In the genomic region with DNA sequence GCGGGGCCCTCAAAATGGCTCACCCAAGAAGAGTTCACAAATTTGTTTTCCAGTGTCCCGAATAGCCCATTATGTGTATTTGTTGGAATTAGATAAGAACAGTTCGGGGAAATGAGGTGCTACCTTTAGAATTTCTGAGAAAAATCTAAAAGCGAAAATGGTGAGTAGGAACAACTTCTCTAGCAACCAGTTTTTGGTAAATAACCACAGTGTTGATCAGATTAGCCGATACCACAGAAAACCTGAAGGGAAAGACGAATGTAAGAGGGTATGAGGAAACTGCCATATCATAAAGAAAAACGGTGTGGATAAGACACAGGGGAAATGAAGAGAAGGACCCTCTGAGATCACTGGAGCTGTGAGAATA, we compare ENCODE assay signal across 11 cellular contexts. TPM values are rescaled to one million over a fixed set of nuclear protein-coding genes. Genes with fewer than 3 reads are reported as not detected.
A peak's percentile ranks its signal among the peaks of the same experiment; 100 is the strongest.
DNase-seq lines count a peak whose midpoint lies in the region; ATAC-seq and TF ChIP-seq lines count a peak whose summit lies in the region.
"Had no signal": no experiment of that assay in that cellular context is flagged by ENCODE, and none has a peak within 500 bp of the region (broad histone marks: within the 10 kb centered on the region; RNA-seq: fewer than 3 reads in every experiment).

No MANE protein-coding gene starts in this region.

- H3K27me3 ChIP-seq in lower lobe of right lung (ENCODE audit: low read depth) (no peaks in the 10 kb centered on the region), transverse colon (no peaks in the 10 kb centered on the region)

- H3K4me1 ChIP-seq in lower lobe of right lung, result peaks cover 87% of the 10 kb centered on the region
- H3K4me1 ChIP-seq in transverse colon, result peaks cover 52 to 98% (median 58%) of the 10 kb centered on the region in 4 donors

- peak overlapping the region; percentile 88 for H3K27ac Mint-ChIP-seq in activated naive CD4-positive, alpha-beta T cell treated with anti-CD3 and anti-CD28 coated beads, Interleukin-2, amount 10 ng/mL, durations not matched to agents 7 days and 5 days
- peak overlapping the region; percentile 89 for H3K27ac Mint-ChIP-seq in activated T-helper 1 cell treated with anti-CD3 and anti-CD28 coated beads, Interleukin-12 subunit alpha, Interleukin-12 subunit beta, Interleukin-2, Interleukin-4 antibody, amounts not matched to agents 30 ng/mL and 10 ng/mL and 1 ng/mL, durations not matched to agents 14 hours and 24 hours and 36 hours

- no peak for DNase-seq in activated naive CD4-positive, alpha-beta T cell treated with anti-CD3 and anti-CD28 coated beads, Interleukin-2, amount 10 ng/mL, durations not matched to agents 7 days and 5 days
- DNase-seq in activated naive CD4-positive, alpha-beta T cell (lab: John Stamatoyannopoulos, UW), result no peak
- DNase-seq in activated T-helper 1 cell treated with anti-CD3 and anti-CD28 coated beads, Interleukin-12 subunit alpha, Interleukin-12 subunit beta, Interleukin-2, Interleukin-4 antibody, amounts not matched to agents 30 ng/mL and 10 ng/mL and 1 ng/mL, durations not matched to agents 14 hours and 24 hours and 36 hours (ENCODE audit: low spot score), result peak; percentile 25
- DNase-seq in lower lobe of right lung (no peak), transverse colon (no peak), epidermal melanocyte (ENCODE audit: insufficient read length, low spot score) (no peak), NCI-H82 treated with DMSO at 0.1 percent for 48 hours (lab: John Stamatoyannopoulos, UW; ENCODE audit: unreplicated experiment) (no peak), NCI-H2107 (lab: John Stamatoyannopoulos, UW) (no peak)
- DNase-seq: hippocampal formation, Kasumi-1, NCI-H2029 had no signal

- H3K4me3 ChIP-seq in lower lobe of right lung (no peak overlapping the region), transverse colon (no peak overlapping the region)

- no peak for TF ChIP-seq CTCF in lower lobe of right lung (IDR thresholded peaks at IDR 0.05)
- TF ChIP-seq CTCF in transverse colon (IDR thresholded peaks at IDR 0.05), result no peak

- 60 to 74% methylated on average over 4 to 7 of the region's 7 CpGs for WGBS in transverse colon (ENCODE audit: low coverage in 1 of 2), 2 donors

- no peak for TF ChIP-seq POLR2A in transverse colon (IDR thresholded peaks at IDR 0.05)

- H3K4me3 Mint-ChIP-seq in activated naive CD4-positive, alpha-beta T cell treated with anti-CD3 and anti-CD28 coated beads, Interleukin-2, amount 10 ng/mL, durations not matched to agents 7 days and 5 days, result peak overlapping the region; percentile 11
- H3K4me3 Mint-ChIP-seq in activated T-helper 1 cell treated with anti-CD3 and anti-CD28 coated beads, Interleukin-12 subunit alpha, Interleukin-12 subunit beta, Interleukin-2, Interleukin-4 antibody, amounts not matched to agents 30 ng/mL and 10 ng/mL and 1 ng/mL, durations not matched to agents 14 hours and 24 hours and 36 hours, result peak overlapping the region; percentile 68

- no peaks in the 10 kb centered on the region for H3K27me3 Mint-ChIP-seq in activated naive CD4-positive, alpha-beta T cell treated with anti-CD3 and anti-CD28 coated beads, Interleukin-2, amount 10 ng/mL, durations not matched to agents 7 days and 5 days
- no peaks in the 10 kb centered on the region for H3K27me3 Mint-ChIP-seq in activated T-helper 1 cell treated with anti-CD3 and anti-CD28 coated beads, Interleukin-12 subunit alpha, Interleukin-12 subunit beta, Interleukin-2, Interleukin-4 antibody, amounts not matched to agents 30 ng/mL and 10 ng/mL and 1 ng/mL, durations not matched to agents 14 hours and 24 hours and 36 hours (ENCODE audit: insufficient read depth)

- TF ChIP-seq EP300 in transverse colon (IDR thresholded peaks at IDR 0.05; ENCODE audit: low read depth), result no peak

- H3K36me3 Mint-ChIP-seq in activated naive CD4-positive, alpha-beta T cell treated with anti-CD3 and anti-CD28 coated beads, Interleukin-2, amount 10 ng/mL, durations not matched to agents 7 days and 5 days, result peaks cover 51% of the 10 kb centered on the region
- H3K36me3 Mint-ChIP-seq in activated T-helper 1 cell treated with anti-CD3 and anti-CD28 coated beads, Interleukin-12 subunit alpha, Interleukin-12 subunit beta, Interleukin-2, Interleukin-4 antibody, amounts not matched to agents 30 ng/mL and 10 ng/mL and 1 ng/mL, durations not matched to agents 14 hours and 24 hours and 36 hours (ENCODE audit: low read depth), result peaks cover 63% of the 10 kb centered on the region

- no peaks in the 10 kb centered on the region for H3K9me3 Mint-ChIP-seq in activated naive CD4-positive, alpha-beta T cell treated with anti-CD3 and anti-CD28 coated beads, Interleukin-2, amount 10 ng/mL, durations not matched to agents 7 days and 5 days
- H3K9me3 Mint-ChIP-seq in activated T-helper 1 cell treated with anti-CD3 and anti-CD28 coated beads, Interleukin-12 subunit alpha, Interleukin-12 subunit beta, Interleukin-2, Interleukin-4 antibody, amounts not matched to agents 30 ng/mL and 10 ng/mL and 1 ng/mL, durations not matched to agents 14 hours and 24 hours and 36 hours, result no peaks in the 10 kb centered on the region

- intact Hi-C loops in activated T-helper 1 cell treated with anti-CD3 and anti-CD28 coated beads, Interleukin-12 subunit alpha, Interleukin-12 subunit beta, Interleukin-2, Interleukin-4 antibody, amounts not matched to agents 30 ng/mL and 10 ng/mL and 1 ng/mL, durations not matched to agents 14 hours and 24 hours and 36 hours (cut with micrococcal nuclease), result loop anchor here (1.0 to 5.0 kb wide), 4 partner anchors 187 to 622 kb away; a partner anchor contains a TSS
- intact Hi-C loops in lower lobe of right lung (cut with DNase I), result no loop called here
- intact Hi-C loops in transverse colon (cut with DNase I; ENCODE audit: low total_unique reads), result no loop called here

- in situ Hi-C loops in transverse colon (cut with MboI; ENCODE audit: low pct_ligation_motif_present in 1 of 4, low pct_unique_long_range_greater_than_20kb in 1 of 4, low sequenced_read_pairs in 3 of 4), result no loop called here

- CTCF ChIA-PET in activated naive CD4-positive, alpha-beta T cell treated with anti-CD3 and anti-CD28 coated beads, Interleukin-2, amount 10 ng/mL, durations not matched to agents 7 days and 5 days (lab: Charles Lee), result interaction anchor here (1.6 kb wide), 1 partner anchor 11 kb away, joined by 5 read pairs; no protein-coding TSS in a partner anchor

- H3K36me3 ChIP-seq in lower lobe of right lung (no peaks in the 10 kb centered on the region), transverse colon (no peaks in the 10 kb centered on the region)

- ATAC-seq in lower lobe of right lung, result no peak

- no peaks in the 10 kb centered on the region for H3K9me3 ChIP-seq in lower lobe of right lung
- H3K9me3 ChIP-seq in transverse colon, result no peaks in the 10 kb centered on the region

- H3K27ac ChIP-seq in lower lobe of right lung (peak overlapping the region; percentile 55), transverse colon (peak overlapping the region; percentile 81 to 84 (median 83))

- H3K4me1 Mint-ChIP-seq in activated naive CD4-positive, alpha-beta T cell treated with anti-CD3 and anti-CD28 coated beads, Interleukin-2, amount 10 ng/mL, durations not matched to agents 7 days and 5 days, result peaks cover 100% of the 10 kb centered on the region
- peaks cover 95% of the 10 kb centered on the region for H3K4me1 Mint-ChIP-seq in activated T-helper 1 cell treated with anti-CD3 and anti-CD28 coated beads, Interleukin-12 subunit alpha, Interleukin-12 subunit beta, Interleukin-2, Interleukin-4 antibody, amounts not matched to agents 30 ng/mL and 10 ng/mL and 1 ng/mL, durations not matched to agents 14 hours and 24 hours and 36 hours (ENCODE audit: low read depth)

RNA-seq across cellular contexts. Expression of a gene that starts 31.0 kb away (rescaled TPM):
- total RNA-seq in activated T-helper 1 cell treated with anti-CD3 and anti-CD28 coated beads, Interleukin-12 subunit alpha, Interleukin-12 subunit beta, Interleukin-2, Interleukin-4 antibody, amounts not matched to agents 30 ng/mL and 10 ng/mL and 1 ng/mL, durations not matched to agents 14 hours and 24 hours and 36 hours, result 341 and 348 TPM in 2 replicates
- 12.0 TPM for total RNA-seq in lower lobe of right lung
- 10 to 100 TPM in 3 of 4 donors, 1 to 10 TPM in 1; 4.0 to 28.1 (median 15.1) TPM for total RNA-seq in transverse colon

Comparison
In these comparisons a context has a peak if more than half of its experiments do, and no peak if none do; other contexts are left out.
1. RNA of a gene that starts 31.0 kb away (total RNA-seq): 341 to 348 TPM in activated T-helper 1 cell treated with anti-CD3 and anti-CD28 coated beads, Interleukin-12 subunit alpha, Interleukin-12 subunit beta, Interleukin-2, Interleukin-4 antibody, amounts not matched to agents 30 ng/mL and 10 ng/mL and 1 ng/mL, durations not matched to agents 14 hours and 24 hours and 36 hours; 4.0 to 28.1 TPM in transverse colon and 12.0 TPM in lower lobe of right lung (single experiment); every median in the first group is over 10 times any median in the second.